ENCODE assay signal across 31 cellular contexts in genomic region chr18:2642771-2643170, GRCh38. TPM values are rescaled to one million over a fixed set of nuclear protein-coding genes. Genes with fewer than 3 reads are reported as not detected.
DNase-seq lines count a peak whose midpoint lies in the region; ATAC-seq, FAIRE-seq and TF ChIP-seq lines count a peak whose summit lies in the region.
"Had no signal": no experiment of that assay in that cellular context is flagged by ENCODE, and none has a peak within 500 bp of the region (broad histone marks: within the 10 kb centered on the region; RNA-seq: fewer than 3 reads in every experiment).

No MANE protein-coding gene starts in this region.

- H3K36me3 Mint-ChIP-seq in T-helper 2 cell treated with Interferon-gamma antibody and Interleukin-4, amounts not matched to agents 5 μg/mL and 100 μg/mL, for 36 hours (ENCODE audit: low read depth): peaks cover 8% of the 10 kb centered on the region

- TF ChIP-seq CTCF in astrocyte of the cerebellum (IDR thresholded peaks at IDR 0.05; ENCODE audit: low read depth, low read length, missing control alignments) (no peak), ovary (IDR thresholded peaks at IDR 0.05) (no peak)

- peaks cover 33% of the 10 kb centered on the region for H3K4me1 Mint-ChIP-seq in T-helper 2 cell treated with Interferon-gamma antibody and Interleukin-4, amounts not matched to agents 5 μg/mL and 100 μg/mL, for 36 hours (ENCODE audit: low read depth)
- H3K4me1 Mint-ChIP-seq: neural crest cell had no signal

- H3K36me3 ChIP-seq in ovary: no peaks in the 10 kb centered on the region
- H3K36me3 ChIP-seq: lower lobe of right lung had no signal

- H3K4me3 Mint-ChIP-seq in T-helper 2 cell treated with Interferon-gamma antibody and Interleukin-4, amounts not matched to agents 5 μg/mL and 100 μg/mL, for 36 hours: peak overlapping the region; percentile 53
- H3K4me3 Mint-ChIP-seq: activated naive CD4-positive, alpha-beta T cell treated with anti-CD3 and anti-CD28 coated beads for 36 hours; activated T-cell treated with anti-CD3 and anti-CD28 coated beads, Interleukin-2, amount 50 U/mL, for 24 hours; neural crest cell had no signal

- H3K4me3 ChIP-seq in astrocyte of the cerebellum (ENCODE audit: low read depth, low read length) (no peak overlapping the region), ovary (no peak overlapping the region)
- H3K4me3 ChIP-seq: lower lobe of right lung, mucosa of descending colon had no signal

- H3K27ac ChIP-seq in ovary: no peak overlapping the region

- WGBS in ovary, 3 donors: 83 to 89% (median 86%) methylated on average over 1 of the region's 1 CpG

- peaks cover 8% of the 10 kb centered on the region for H3K9me3 Mint-ChIP-seq in T-helper 2 cell treated with Interferon-gamma antibody and Interleukin-4, amounts not matched to agents 5 μg/mL and 100 μg/mL, for 36 hours
- H3K9me3 Mint-ChIP-seq: neural crest cell had no signal

- no peaks in the 10 kb centered on the region for H3K4me1 ChIP-seq in ovary (ENCODE audit: insufficient read depth)

- H3K27me3 ChIP-seq in ovary: no peaks in the 10 kb centered on the region

- no peaks in the 10 kb centered on the region for H3K9me3 ChIP-seq in ovary
- H3K9me3 ChIP-seq: lower lobe of right lung, mucosa of descending colon had no signal

- no peak for TF ChIP-seq POLR2A in ovary (IDR thresholded peaks at IDR 0.05)

- no peak for DNase-seq in T-helper 2 cell treated with Interferon-gamma antibody and Interleukin-4, amounts not matched to agents 5 μg/mL and 100 μg/mL, for 36 hours (ENCODE audit: low spot score)
- DNase-seq in T-helper 2 cell: no peak
- DNase-seq in GM19239 (ENCODE audit: insufficient read length, low spot score): no peak
- DNase-seq in astrocyte of the cerebellum (ENCODE audit: low read depth): peak; percentile 51
- DNase-seq in sciatic nerve (ENCODE audit: low spot score): no peak
- DNase-seq in ovary: no peak
- no peak for DNase-seq in NCI-H2107 (lab: John Stamatoyannopoulos, UW)
- DNase-seq: activated CD4-positive, CD25-positive, alpha-beta regulatory T cell treated with anti-CD3 and anti-CD28 coated beads, Interleukin-2, amount 50 U/mL, for 72 hours; activated CD8-positive, alpha-beta memory T cell treated with anti-CD3 and anti-CD28 coated beads for 24 hours; activated naive CD4-positive, alpha-beta T cell treated with anti-CD3 and anti-CD28 coated beads for 36 hours; activated T-cell treated with anti-CD3 and anti-CD28 coated beads, Interleukin-2, amount 50 U/mL, for 24 hours; aorta; Calu3; HCEC 1CT; kidney glomerular epithelial cell; lower lobe of right lung; mucosa of descending colon; NCI-H1092; NCI-H187; NCI-H2227 treated with DMSO at 0.1 percent for 48 hours; NCI-H82; OCI-M1; SHP77; stimulated activated CD8-positive, alpha-beta memory T cell treated with anti-CD3 and anti-CD28 coated beads, Interleukin-4, amount 100 ng/mL, for 48 hours; SW 1271; trophoblast cell had no signal

- peaks cover 2% of the 10 kb centered on the region for H3K27me3 Mint-ChIP-seq in T-helper 2 cell treated with Interferon-gamma antibody and Interleukin-4, amounts not matched to agents 5 μg/mL and 100 μg/mL, for 36 hours (ENCODE audit: low read depth)
- H3K27me3 Mint-ChIP-seq: activated T-cell treated with anti-CD3 and anti-CD28 coated beads, Interleukin-2, amount 50 U/mL, for 24 hours had no signal

- ATAC-seq in sciatic nerve: peak; percentile 10
- no peak for ATAC-seq in HG02678 (IDR thresholded peaks at IDR 0.05; ENCODE audit: unreplicated experiment)
- ATAC-seq: HepG2, lower lobe of right lung, mucosa of descending colon had no signal

- H3K27ac Mint-ChIP-seq in T-helper 2 cell treated with Interferon-gamma antibody and Interleukin-4, amounts not matched to agents 5 μg/mL and 100 μg/mL, for 36 hours: no peak overlapping the region
- H3K27ac Mint-ChIP-seq: activated naive CD4-positive, alpha-beta T cell treated with anti-CD3 and anti-CD28 coated beads for 36 hours had no signal

- in situ Hi-C loops in astrocyte of the cerebellum (cut with HindIII; ENCODE audit: low sequenced_read_pairs): no loop called here

- intact Hi-C loops in sciatic nerve (cut with DNase I) (no loop called here), ovary (cut with DNase I) (no loop called here)

- TF ChIP-seq EP300 in ovary (IDR thresholded peaks at IDR 0.05): no peak

- FAIRE-seq in GM19239 (lab: Jason Lieb, UNC): peak; percentile 80
- FAIRE-seq: endothelial cell of umbilical vein, HepG2, TTC549 had no signal

RNA-seq across cellular contexts. Expression of gene SMCHD1, which starts 12.8 kb away (rescaled TPM):
- total RNA-seq in sciatic nerve (93.2 TPM), ovary (10 to 100 TPM; 43.4 to 82.7 (median 58.1) TPM)
- polyA plus RNA-seq in ovary: 10 to 100 TPM; 15.6 to 24.3 TPM
